Comparison of ENCODE assay signal across 27 cellular contexts in genomic region chr1:111272081-111272480, GRCh38. TPM values are rescaled to one million over a fixed set of nuclear protein-coding genes. Genes with fewer than 3 reads are reported as not detected.
DNase-seq lines count a peak whose midpoint lies in the region; ATAC-seq and TF ChIP-seq lines count a peak whose summit lies in the region.
"Had no signal": no experiment of that assay in that cellular context is flagged by ENCODE, and none has a peak within 500 bp of the region (broad histone marks: within the 10 kb centered on the region; RNA-seq: fewer than 3 reads in every experiment).

No MANE protein-coding gene starts in this region.

- H2BK20ac ChIP-seq in H9 (ENCODE audit: low read depth, low read length, poor library complexity, severe bottlenecking), result no peak overlapping the region

- H2BK15ac ChIP-seq in H9 (ENCODE audit: low read depth, low read length), result no peak overlapping the region

- H2BK5ac ChIP-seq in H9 (ENCODE audit: insufficient read length, low read length), result no peak overlapping the region

- intact Hi-C loops in CD8-positive, alpha-beta T cell (cut with DNase I, micrococcal nuclease), result loop anchor here in 1 of 2 experiments (5.0 kb wide), 1 partner anchor 45 kb away; the partner anchor contains the start of gene CHI3L2
- intact Hi-C loops in naive thymus-derived CD4-positive, alpha-beta T cell (cut with micrococcal nuclease), result loop anchor here in 1 of 2 donors (5.0 kb wide), 1 partner anchor 50 kb away; no protein-coding TSS in a partner anchor

- H3K4me1 Mint-ChIP-seq in CD8-positive, alpha-beta T cell (ENCODE audit: low read depth), result peaks cover 13% of the 10 kb centered on the region
- peaks cover 25 to 28% of the 10 kb centered on the region in 2 experiments for H3K4me1 Mint-ChIP-seq in H9
- peaks cover 19% of the 10 kb centered on the region for H3K4me1 Mint-ChIP-seq in activated T-helper 17 cell treated with anti-CD3 and anti-CD28 coated beads, Interleukin-2, amount 50 U/mL, for 72 hours
- H3K4me1 Mint-ChIP-seq in naive thymus-derived CD4-positive, alpha-beta T cell, result peaks cover 8 to 25% (median 13%) of the 10 kb centered on the region in 7 donors

- H3K27ac Mint-ChIP-seq in CD8-positive, alpha-beta T cell, result no peak overlapping the region
- H3K27ac Mint-ChIP-seq in H9, result peak overlapping the region in 2 of 3 experiments; percentile 36 to 93; a peak in 4 of 7 replicates
- no peak overlapping the region for H3K27ac Mint-ChIP-seq in activated T-helper 17 cell treated with anti-CD3 and anti-CD28 coated beads, Interleukin-2, amount 50 U/mL, for 72 hours
- H3K27ac Mint-ChIP-seq in naive thymus-derived CD4-positive, alpha-beta T cell, result no peak overlapping the region
- H3K27ac Mint-ChIP-seq: CD4-positive, alpha-beta memory T cell had no signal

- H3K4me1 ChIP-seq in CD8-positive, alpha-beta T cell (ENCODE audit: insufficient read depth, low read length), result peaks cover 7% of the 10 kb centered on the region
- no peaks in the 10 kb centered on the region; the same call in 1 of the 2 replicates for H3K4me1 ChIP-seq in H9 (ENCODE audit: insufficient read depth, low read length)
- H3K4me1 ChIP-seq in naive thymus-derived CD4-positive, alpha-beta T cell (ENCODE audit: control insufficient read depth in 2 of 2, insufficient read depth in 2 of 2, low read length in 2 of 2), result no peaks in the 10 kb centered on the region
- H3K4me1 ChIP-seq: Caco-2, SJSA1 had no signal

- H3K18ac ChIP-seq in H9 (ENCODE audit: insufficient read length, low read depth, low read length), result no peak overlapping the region

- H3K79me2 ChIP-seq in H9 (ENCODE audit: insufficient read depth, low read length), result no peaks in the 10 kb centered on the region

- H3K27ac ChIP-seq in CD8-positive, alpha-beta T cell (ENCODE audit: low read depth, low read length), result no peak overlapping the region
- H3K27ac ChIP-seq in H9 (ENCODE audit: insufficient read length, low read depth, low read length), result no peak overlapping the region
- H3K27ac ChIP-seq in naive thymus-derived CD4-positive, alpha-beta T cell (ENCODE audit: low read depth, low read length), result no peak overlapping the region
- H3K27ac ChIP-seq: A549, KMS-11, SJSA1 had no signal

- no peaks in the 10 kb centered on the region for H3K9me3 ChIP-seq in CD8-positive, alpha-beta T cell (ENCODE audit: low read length)
- no peaks in the 10 kb centered on the region for H3K9me3 ChIP-seq in H9 (ENCODE audit: control insufficient read depth, low read depth, low read length)
- no peaks in the 10 kb centered on the region for H3K9me3 ChIP-seq in naive thymus-derived CD4-positive, alpha-beta T cell (ENCODE audit: control insufficient read depth in 2 of 3, low read length in 3 of 3)
- H3K9me3 ChIP-seq: A549, Caco-2, SJSA1 had no signal

- no peaks in the 10 kb centered on the region for H3K9me3 Mint-ChIP-seq in CD8-positive, alpha-beta T cell
- peaks cover 6 to 9% of the 10 kb centered on the region in 2 experiments; a peak in 3 of 5 replicates for H3K9me3 Mint-ChIP-seq in H9
- H3K9me3 Mint-ChIP-seq in activated T-helper 17 cell treated with anti-CD3 and anti-CD28 coated beads, Interleukin-2, amount 50 U/mL, for 72 hours, result no peaks in the 10 kb centered on the region
- H3K9me3 Mint-ChIP-seq in naive thymus-derived CD4-positive, alpha-beta T cell, result peaks cover 0 to 4% (median 0%) of the 10 kb centered on the region in 11 donors

- no peak overlapping the region for H2BK120ac ChIP-seq in H9 (ENCODE audit: low read depth, low read length, poor library complexity, severe bottlenecking)

- peak overlapping the region; percentile 76 for H3K4me3 Mint-ChIP-seq in CD8-positive, alpha-beta T cell
- no peak overlapping the region for H3K4me3 Mint-ChIP-seq in H9
- peak overlapping the region; percentile 16 for H3K4me3 Mint-ChIP-seq in activated T-helper 17 cell treated with anti-CD3 and anti-CD28 coated beads, Interleukin-2, amount 50 U/mL, for 72 hours
- H3K4me3 Mint-ChIP-seq in naive thymus-derived CD4-positive, alpha-beta T cell, result peak overlapping the region in 7 of 10 donors; percentile 8 to 89 (median 77)

- H4K20me1 ChIP-seq in H9 (ENCODE audit: control insufficient read depth, insufficient read depth, insufficient read length), result no peaks in the 10 kb centered on the region

- no peak overlapping the region for H2BK12ac ChIP-seq in H9 (ENCODE audit: insufficient read length, low read depth, low read length)

- no peak overlapping the region for H3K4me3 ChIP-seq in CD8-positive, alpha-beta T cell (ENCODE audit: low read depth, low read length)
- no peak overlapping the region for H3K4me3 ChIP-seq in naive thymus-derived CD4-positive, alpha-beta T cell (ENCODE audit: low read length)
- H3K4me3 ChIP-seq: A549, GM12878, SJSA1 had no signal

- no peaks in the 10 kb centered on the region for H3K23me2 ChIP-seq in H9 (ENCODE audit: insufficient read length, low read depth, low read length, poor library complexity, severe bottlenecking)

- no peak overlapping the region for H4K91ac ChIP-seq in H9 (ENCODE audit: insufficient read length, low read depth, low read length)

- no CpG with 5 or more reads among the region's 3 CpGs for WGBS in H9 (ENCODE audit: extremely low coverage, insufficient read length, low lambda C conversion rate)

- no peak overlapping the region for H3K9ac ChIP-seq in H9 (ENCODE audit: extremely low read depth, insufficient read length, low read length)
- H3K9ac ChIP-seq: KMS-11 had no signal

- no peaks in the 10 kb centered on the region for H3K36me3 ChIP-seq in CD8-positive, alpha-beta T cell (ENCODE audit: insufficient read depth, low read length)
- no peaks in the 10 kb centered on the region for H3K36me3 ChIP-seq in naive thymus-derived CD4-positive, alpha-beta T cell (ENCODE audit: control insufficient read depth in 2 of 3, insufficient read depth in 3 of 3, low read length in 3 of 3)
- H3K36me3 ChIP-seq: SJSA1 had no signal

- H2AFZ ChIP-seq in H9 (ENCODE audit: low read length), result no peak overlapping the region

- no peaks in the 10 kb centered on the region for H3K27me3 ChIP-seq in CD8-positive, alpha-beta T cell (ENCODE audit: insufficient read depth, low read length)
- H3K27me3 ChIP-seq in H9 (ENCODE audit: insufficient read depth, low read length), result no peaks in the 10 kb centered on the region
- H3K27me3 ChIP-seq in naive thymus-derived CD4-positive, alpha-beta T cell (ENCODE audit: control insufficient read depth in 2 of 2, insufficient read depth in 2 of 2, low read length in 2 of 2), result peaks cover 5 to 6% of the 10 kb centered on the region in 2 donors

- peaks cover 15% of the 10 kb centered on the region for H3K27me3 Mint-ChIP-seq in CD8-positive, alpha-beta T cell (ENCODE audit: low read depth)
- no peaks in the 10 kb centered on the region; the same call in none of the 2 replicates for H3K27me3 Mint-ChIP-seq in H9 (ENCODE audit: low read depth)
- peaks cover 22% of the 10 kb centered on the region for H3K27me3 Mint-ChIP-seq in activated T-helper 17 cell treated with anti-CD3 and anti-CD28 coated beads, Interleukin-2, amount 50 U/mL, for 72 hours
- peaks cover 10 to 35% (median 29%) of the 10 kb centered on the region in 5 donors for H3K27me3 Mint-ChIP-seq in naive thymus-derived CD4-positive, alpha-beta T cell

- POLR2A ChIA-PET in CD8-positive, alpha-beta T cell (lab: Charles Lee), result interaction anchor here (1.2 kb wide), 1 partner anchor 74 kb away, joined by 3 read pairs; no protein-coding TSS in a partner anchor
- POLR2A ChIA-PET in naive thymus-derived CD4-positive, alpha-beta T cell (lab: Charles Lee), result no interaction called here
- POLR2A ChIA-PET in HEK293T (lab: Yijun Ruan, JAX), result no interaction called here

- no peak overlapping the region for H3T11ph ChIP-seq in H9 (ENCODE audit: low read length)

- no peak for DNase-seq in CD8-positive, alpha-beta T cell
- no peak for DNase-seq in H9
- no peak for DNase-seq in naive thymus-derived CD4-positive, alpha-beta T cell
- DNase-seq in NCI-H774 (lab: John Stamatoyannopoulos, UW), result no peak
- no peak for DNase-seq in effector CD4-positive, alpha-beta T cell
- DNase-seq in HEK293T (ENCODE audit: extremely low spot score), result no peak
- DNase-seq: AML-193; Caco-2; CD4-positive, alpha-beta memory T cell; DMS79; EL; GDM1; GOT3; IMR-90; MM.1S; NCI-H1417; NCI-H1694; NCI-H2029 treated with DMSO at 0.1 percent for 48 hours; NCI-H446 treated with DMSO at 0.1 percent for 48 hours; NCI-H526; Right ventricle myocardium superior; RPMI8226 had no signal

- H3K79me1 ChIP-seq in H9 (ENCODE audit: insufficient read depth, low read depth, low read length, poor library complexity, severe bottlenecking), result no peaks in the 10 kb centered on the region

- CTCF ChIA-PET in CD8-positive, alpha-beta T cell (lab: Charles Lee), result interaction anchor here (1.5 kb wide), 1 partner anchor 236 kb away, joined by 3 read pairs; no protein-coding TSS in a partner anchor
- CTCF ChIA-PET in naive thymus-derived CD4-positive, alpha-beta T cell (lab: Charles Lee), result interaction anchor here (0.7 kb wide), 1 partner anchor 43 kb away, joined by 3 read pairs; no protein-coding TSS in a partner anchor
- CTCF ChIA-PET in HEK293T (lab: Yijun Ruan, JAX), result no interaction called here

- H3K14ac ChIP-seq in H9 (ENCODE audit: insufficient read depth, low read length), result no peak overlapping the region

- H4K5ac ChIP-seq in H9 (ENCODE audit: insufficient read length, low read depth, low read length), result no peak overlapping the region

- H3K36me3 Mint-ChIP-seq in CD8-positive, alpha-beta T cell, result no peaks in the 10 kb centered on the region
- peaks cover 0 to 9% (median 0%) of the 10 kb centered on the region in 3 experiments; a peak in 3 of 7 replicates for H3K36me3 Mint-ChIP-seq in H9 (ENCODE audit: insufficient read depth in 1 of 3, low read depth in 3 of 3)
- H3K36me3 Mint-ChIP-seq in activated T-helper 17 cell treated with anti-CD3 and anti-CD28 coated beads, Interleukin-2, amount 50 U/mL, for 72 hours (ENCODE audit: low read depth), result no peaks in the 10 kb centered on the region
- H3K36me3 Mint-ChIP-seq in naive thymus-derived CD4-positive, alpha-beta T cell, result peaks cover 0 to 4% (median 0%) of the 10 kb centered on the region in 5 donors
- H3K36me3 Mint-ChIP-seq: CD4-positive, alpha-beta memory T cell had no signal

- H2AK5ac ChIP-seq in H9 (ENCODE audit: insufficient read length, low read length), result no peak overlapping the region

- no peak for ATAC-seq in CD8-positive, alpha-beta T cell
- ATAC-seq in activated T-helper 17 cell treated with anti-CD3 and anti-CD28 coated beads, Interleukin-2, amount 50 U/mL, for 72 hours (replicated peaks), result no peak
- ATAC-seq in naive thymus-derived CD4-positive, alpha-beta T cell, result no peak
- ATAC-seq: A549, GM12878 had no signal

- no peak overlapping the region for H3K4ac ChIP-seq in H9 (ENCODE audit: low read depth, low read length)

- TF ChIP-seq CTCF in CD8-positive, alpha-beta T cell (IDR thresholded peaks at IDR 0.05), result no peak
- TF ChIP-seq CTCF in H9 (conservative IDR thresholded peaks at IDR 0.05), result no peak

- no peak overlapping the region for H4K8ac ChIP-seq in H9 (replicated peaks; ENCODE audit: insufficient read length, low read depth, low read length)

- no peak overlapping the region for H3K4me2 ChIP-seq in H9 (ENCODE audit: insufficient read depth, insufficient read length, low read length)
- H3K4me2 ChIP-seq: A549, KMS-11 had no signal

- H3K56ac ChIP-seq in H9 (ENCODE audit: insufficient read length, low read depth, low read length), result no peak overlapping the region

- H3K23ac ChIP-seq in H9 (ENCODE audit: insufficient read length, low read depth, low read length), result no peak overlapping the region

RNA-seq across cellular contexts. Expression of gene CHIA, which starts 18.6 kb away (rescaled TPM):
- not detected for total RNA-seq in CD8-positive, alpha-beta T cell
- not detected in 2 replicates for total RNA-seq in H9 (2021)
- total RNA-seq in activated T-helper 17 cell treated with anti-CD3 and anti-CD28 coated beads, Interleukin-2, amount 50 U/mL, for 72 hours, result not detected
- total RNA-seq in naive thymus-derived CD4-positive, alpha-beta T cell, result not detected
- polyA plus RNA-seq in naive thymus-derived CD4-positive, alpha-beta T cell, result not detected
- total RNA-seq: Caco-2; CD4-positive, alpha-beta memory T cell; GM12878; IMR-90; Right ventricle myocardium superior; SJSA1 had no signal
- polyA plus RNA-seq: A549; CD4-positive, alpha-beta memory T cell; IMR-90 had no signal

RNA-seq across cellular contexts. Expression of gene CHI3L2, which starts 44.6 kb away (rescaled TPM):
- total RNA-seq in CD8-positive, alpha-beta T cell, result 1 to 10 TPM; 7.1 to 8.7 TPM
- total RNA-seq in H9 (2021), result not detected in 2 replicates
- 1 to 10 TPM; 2.7 to 3.8 TPM for total RNA-seq in activated T-helper 17 cell treated with anti-CD3 and anti-CD28 coated beads, Interleukin-2, amount 50 U/mL, for 72 hours
- 10 to 100 TPM in 3 of 5 experiments, 1 to 10 TPM in 2; 7.0 to 38.0 (median 18.8) TPM for total RNA-seq in naive thymus-derived CD4-positive, alpha-beta T cell
- 100 to 1,000 TPM; 126 to 136 TPM for polyA plus RNA-seq in naive thymus-derived CD4-positive, alpha-beta T cell
- total RNA-seq: Caco-2, SJSA1 had no signal

Comparison
In these comparisons a context has a peak if more than half of its experiments do, and no peak if none do; other contexts are left out.
1. H3K27ac Mint-ChIP-seq: peak in H9 (2 of 3); none in CD8-positive, alpha-beta T cell (single experiment), activated T-helper 17 cell treated with anti-CD3 and anti-CD28 coated beads, Interleukin-2, amount 50 U/mL, for 72 hours (single experiment) and naive thymus-derived CD4-positive, alpha-beta T cell (0 of 9).
2. H3K4me3 Mint-ChIP-seq: peak in CD8-positive, alpha-beta T cell (single experiment), activated T-helper 17 cell treated with anti-CD3 and anti-CD28 coated beads, Interleukin-2, amount 50 U/mL, for 72 hours (single experiment) and naive thymus-derived CD4-positive, alpha-beta T cell (7 of 10); none in H9 (0 of 2).